In genomic region chr12:43882578-43883178, GRCh38 we compare ENCODE assay signal across 1 cellular context.
TF ChIP-seq lines count a peak whose summit lies in the region.

No MANE protein-coding gene starts in this region.

TF ChIP-seq in K562, 482 proteins besides CTCF, POLR2A, EP300 and RAD21 (continued from another document):
- TF ChIP-seq HES1 (IDR thresholded peaks at IDR 0.05; ENCODE audit: low read depth): no peak
- TF ChIP-seq ARID3A (IDR thresholded peaks at IDR 0.05; ENCODE audit: borderline replicate concordance, low read depth, low read length): 0 out of 2 replicates have a peak, but pooled peaks have one; percentile 63
- peak; percentile 80 for TF ChIP-seq ARID2 (IDR thresholded peaks at IDR 0.05)
- TF ChIP-seq SMC3 (conservative IDR thresholded peaks at IDR 0.05; ENCODE audit: insufficient read depth, low read depth, low read length): peak; percentile 73
- no peak for TF ChIP-seq SNRNP70 (optimal IDR thresholded peaks at IDR 0.05; ENCODE audit: low read depth, low read length)
- TF ChIP-seq FOXA3 (CRISPR knock-in tag; conservative IDR thresholded peaks at IDR 0.05 in 1 of 2, IDR thresholded peaks at IDR 0.05 in 1 of 2): no peak
- no peak for TF ChIP-seq HIVEP1 (CRISPR knock-in tag; IDR thresholded peaks at IDR 0.05)
- no peak for TF ChIP-seq ATF7 (IDR thresholded peaks at IDR 0.05)
- no peak for TF ChIP-seq PURB (CRISPR knock-in tag; IDR thresholded peaks at IDR 0.05; ENCODE audit: low read depth)
TF ChIP-seq in K562: peak in this region for 5.
